8 cellular contexts compared by ENCODE assay signal in genomic region chr13:39051157-39051556, GRCh38. TPM values are rescaled to one million over a fixed set of nuclear protein-coding genes. Genes with fewer than 3 reads are reported as not detected.
DNase-seq lines count a peak whose midpoint lies in the region; ATAC-seq, FAIRE-seq and TF ChIP-seq lines count a peak whose summit lies in the region.

No MANE protein-coding gene starts in this region.

- H3K9me1 ChIP-seq in endothelial cell of umbilical vein (replicated peaks; ENCODE audit: control insufficient read depth, extremely low read depth, insufficient read depth, low read length) = no peaks in the 10 kb centered on the region

- dilution Hi-C loops in endothelial cell of umbilical vein (cut with MboI; ENCODE audit: extremely low pct_ligation_motif_present, low sequenced_read_pairs) = no loop called here

- intact Hi-C loops in endothelial cell of umbilical vein (cut with micrococcal nuclease) = loop anchor here (1.0 kb wide), 4 partner anchors 212 to 625 kb away; no protein-coding TSS in a partner anchor

- TF ChIP-seq POLR2A in endothelial cell of umbilical vein (IDR thresholded peaks at IDR 0.05; ENCODE audit: low read depth, low read length) = no peak

- H3K9me3 ChIP-seq in endothelial cell of umbilical vein (replicated peaks; ENCODE audit: control insufficient read depth, insufficient read depth, low read length) = no peaks in the 10 kb centered on the region

- no peak overlapping the region for H3K4me2 ChIP-seq in endothelial cell of umbilical vein (ENCODE audit: insufficient read depth, low read length)

- no peaks in the 10 kb centered on the region for H3K79me2 ChIP-seq in endothelial cell of umbilical vein (ENCODE audit: control insufficient read depth, insufficient read depth, low read length)

- H4K20me1 ChIP-seq in endothelial cell of umbilical vein (replicated peaks; ENCODE audit: control insufficient read depth, extremely low read depth, insufficient read depth, low read length) = no peaks in the 10 kb centered on the region

- no peaks in the 10 kb centered on the region for H3K36me3 ChIP-seq in endothelial cell of umbilical vein (ENCODE audit: control insufficient read depth in 2 of 2, extremely low read depth in 1 of 2, insufficient read depth in 2 of 2, low read length in 2 of 2)

- FAIRE-seq in endothelial cell of umbilical vein (lab: Jason Lieb, UNC) = peak; percentile 50

- no peaks in the 10 kb centered on the region for H3K27me3 ChIP-seq in endothelial cell of umbilical vein (ENCODE audit: control insufficient read depth in 2 of 2, insufficient read depth in 2 of 2, low read length in 2 of 2)

- ATAC-seq in GM19372 (IDR thresholded peaks at IDR 0.05; ENCODE audit: low read depth, unreplicated experiment) (peak; percentile 64), GM18511 (IDR thresholded peaks at IDR 0.05; ENCODE audit: unreplicated experiment) (no peak), GM19467 (IDR thresholded peaks at IDR 0.05; ENCODE audit: unreplicated experiment) (no peak)

- TF ChIP-seq CTCF in endothelial cell of umbilical vein (IDR thresholded peaks at IDR 0.05; ENCODE audit: extremely low read depth in 1 of 2, insufficient read depth in 1 of 2, low read depth in 1 of 2, low read length in 2 of 2) = peak; percentile 18 to 31

- CTCF ChIA-PET in endothelial cell of umbilical vein (lab: Charles Lee) = interaction anchor here (0.6 to 7.4 kb wide), 37 partner anchors 9 to 1726 kb away, joined by 3 to 129 read pairs (median 5); partner anchors contain the start of genes NHLRC3 and PROSER1

- no TSS peak for BruUV-seq in endothelial cell of umbilical vein (replicated peaks; lab: Mats Ljungman, UMichigan)

- no peaks in the 10 kb centered on the region for H3K4me1 ChIP-seq in endothelial cell of umbilical vein (ENCODE audit: control insufficient read depth, extremely low read depth, insufficient read depth, low read length)

- POLR2A ChIA-PET in endothelial cell of umbilical vein (lab: Charles Lee) = no interaction called here

- H2AFZ ChIP-seq in endothelial cell of umbilical vein (ENCODE audit: low read depth, low read length) = no peak overlapping the region

- peak; percentile 71 to 74 for DNase-seq in AML-193 (lab: John Stamatoyannopoulos, UW)
- peak; percentile 75 for DNase-seq in NCI-H69 (lab: John Stamatoyannopoulos, UW)
- peak; percentile 57 for DNase-seq in endothelial cell of umbilical vein (ENCODE audit: low read depth, low spot score)
- DNase-seq in skeletal muscle cell (ENCODE audit: low read depth) = peak; percentile 6
- DNase-seq in stimulated activated CD4-positive, alpha-beta T cell treated with anti-CD3 and anti-CD28 coated beads, Interleukin-4, amount 100 ng/mL, for 1 hour = no peak

- H3K9ac ChIP-seq in endothelial cell of umbilical vein (replicated peaks; ENCODE audit: extremely low read depth, insufficient read depth, low read length) = no peak overlapping the region

- H3K4me3 ChIP-seq in endothelial cell of umbilical vein (replicated peaks in 1 of 3; ENCODE audit: insufficient read depth in 1 of 3, low read depth in 1 of 3, low read length in 3 of 3) (no peak overlapping the region), skeletal muscle cell (ENCODE audit: low read depth, low read length) (no peak overlapping the region)

- no peak overlapping the region for H3K27ac ChIP-seq in endothelial cell of umbilical vein (ENCODE audit: insufficient read depth, low read depth, low read length)

TF ChIP-seq in endothelial cell of umbilical vein, 7 proteins besides CTCF, POLR2A, EP300 and RAD21:
- TF ChIP-seq POLR2AphosphoS5 (IDR thresholded peaks at IDR 0.05; ENCODE audit: insufficient read depth, low read depth, low read length) (no peak), FOS (IDR thresholded peaks at IDR 0.05; ENCODE audit: borderline replicate concordance, insufficient read depth, low read length) (no peak), MYC (IDR thresholded peaks at IDR 0.05; ENCODE audit: low read depth, low read length) (no peak), MAX (IDR thresholded peaks at IDR 0.05; ENCODE audit: insufficient read depth, insufficient read length) (no peak), EZH2 (IDR thresholded peaks at IDR 0.05; ENCODE audit: borderline replicate concordance, low read depth, low read length, severe bottlenecking) (no peak), GATA2 (IDR thresholded peaks at IDR 0.05; ENCODE audit: insufficient read depth, insufficient read length, low read depth, low read length) (no peak), JUN (IDR thresholded peaks at IDR 0.05; ENCODE audit: borderline replicate concordance, insufficient read depth, insufficient read length, low read depth) (no peak)
TF ChIP-seq in endothelial cell of umbilical vein: peak in this region for 0.

RNA-seq across cellular contexts. Expression of gene NHLRC3, which starts 12.9 kb away (rescaled TPM):
- total RNA-seq in endothelial cell of umbilical vein = 10.2 and 11.9 TPM in 2 replicates
- 6.9 and 7.3 TPM in 2 replicates for polyA plus RNA-seq in endothelial cell of umbilical vein
- polyA plus RNA-seq in endothelial cell of umbilical vein (2011; cell fraction: cytosol; rRNA removed) = 2.8 and 3.2 TPM in 2 replicates
- 26.3 and 29.9 TPM in 2 replicates for polyA plus RNA-seq in endothelial cell of umbilical vein (2011; cell fraction: nucleus; rRNA removed)
- 7.5 and 8.0 TPM in 2 replicates for polyA plus RNA-seq in endothelial cell of umbilical vein (2012)
- 17.5 and 18.1 TPM in 2 replicates for polyA minus RNA-seq in endothelial cell of umbilical vein
- 3.2 TPM for polyA minus RNA-seq in endothelial cell of umbilical vein (2011; cell fraction: cytosol; rRNA and poly(A)+ RNA removed)
- polyA minus RNA-seq in endothelial cell of umbilical vein (2011; cell fraction: nucleus; rRNA and poly(A)+ RNA removed) = 14.2 and 18.9 TPM in 2 replicates

RNA-seq across cellular contexts. Expression of gene PROSER1, which starts 13.3 kb away (rescaled TPM):
- total RNA-seq in endothelial cell of umbilical vein = 40.4 and 44.1 TPM in 2 replicates
- polyA plus RNA-seq in endothelial cell of umbilical vein = 34.2 and 38.3 TPM in 2 replicates
- polyA plus RNA-seq in endothelial cell of umbilical vein (2011; cell fraction: cytosol; rRNA removed) = 15.4 and 17.7 TPM in 2 replicates
- 48.4 and 63.7 TPM in 2 replicates for polyA plus RNA-seq in endothelial cell of umbilical vein (2011; cell fraction: nucleus; rRNA removed)
- polyA plus RNA-seq in endothelial cell of umbilical vein (2012) = 24.3 and 26.6 TPM in 2 replicates
- polyA minus RNA-seq in endothelial cell of umbilical vein = 24.2 and 27.8 TPM in 2 replicates
- 10.2 TPM for polyA minus RNA-seq in endothelial cell of umbilical vein (2011; cell fraction: cytosol; rRNA and poly(A)+ RNA removed)
- polyA minus RNA-seq in endothelial cell of umbilical vein (2011; cell fraction: nucleus; rRNA and poly(A)+ RNA removed) = 43.2 and 60.0 TPM in 2 replicates
